ENCODE assay signal across 8 cellular contexts in genomic region chr9:129835860-129836223, GRCh38. TPM values are rescaled to one million over a fixed set of nuclear protein-coding genes. Genes with fewer than 3 reads are reported as not detected.
DNase-seq lines count a peak whose midpoint lies in the region; ATAC-seq and TF ChIP-seq lines count a peak whose summit lies in the region.

No MANE protein-coding gene starts in this region.

- peaks cover 14 to 30% of the 10 kb centered on the region in 2 donors for H3K4me1 ChIP-seq in duodenal mucosa (ENCODE audit: control insufficient read depth in 1 of 2, insufficient read depth in 2 of 2, low read length in 2 of 2)

- H3K27ac ChIP-seq in duodenal mucosa (ENCODE audit: low read depth, low read length), result peak overlapping the region; percentile 27

- no peaks in the 10 kb centered on the region for H3K27me3 ChIP-seq in duodenal mucosa (ENCODE audit: control insufficient read depth in 1 of 2, insufficient read depth in 2 of 2, low read length in 2 of 2)

- peaks cover 4 to 18% of the 10 kb centered on the region in 2 donors for H3K36me3 ChIP-seq in duodenal mucosa (ENCODE audit: control insufficient read depth in 1 of 2, insufficient read depth in 2 of 2, low read length in 2 of 2)

- H3K4me3 Mint-ChIP-seq in natural killer cell treated with Interleukin-12 subunit alpha and Interleukin-12 subunit beta and Interleukin-15 and Interleukin-18, amount 100 ng/mL, for 72 hours, result peak overlapping the region; percentile 95

- H3K9ac ChIP-seq in duodenal mucosa (ENCODE audit: low read depth in 1 of 2, low read length in 2 of 2), result peak overlapping the region; percentile 74 to 90

- H3K4me3 ChIP-seq in GM12875 (ENCODE audit: low read depth, low read length) (peak overlapping the region; percentile 97), duodenal mucosa (ENCODE audit: low read depth in 1 of 2, low read length in 2 of 2) (peak overlapping the region; percentile 71 to 100)

- ATAC-seq in natural killer cell treated with Interleukin-12 subunit alpha and Interleukin-12 subunit beta and Interleukin-15 and Interleukin-18, amount 100 ng/mL, for 72 hours, result no peak
- ATAC-seq in GM18519 (IDR thresholded peaks at IDR 0.05; ENCODE audit: low FRiP score, unreplicated experiment), result no peak
- ATAC-seq in HG02571 (IDR thresholded peaks at IDR 0.05; ENCODE audit: unreplicated experiment), result no peak

- peaks cover 9% of the 10 kb centered on the region for H3K36me3 Mint-ChIP-seq in natural killer cell treated with Interleukin-12 subunit alpha and Interleukin-12 subunit beta and Interleukin-15 and Interleukin-18, amount 100 ng/mL, for 72 hours

- no peaks in the 10 kb centered on the region for H3K27me3 Mint-ChIP-seq in natural killer cell treated with Interleukin-12 subunit alpha and Interleukin-12 subunit beta and Interleukin-15 and Interleukin-18, amount 100 ng/mL, for 72 hours

- TF ChIP-seq CTCF in GM12875 (IDR thresholded peaks at IDR 0.05; ENCODE audit: borderline replicate concordance, insufficient read depth, low read depth, low read length), result no peak

- H3K4me1 Mint-ChIP-seq in natural killer cell treated with Interleukin-12 subunit alpha and Interleukin-12 subunit beta and Interleukin-15 and Interleukin-18, amount 100 ng/mL, for 72 hours (ENCODE audit: low read depth in 2 of 2), result peaks cover 44 to 48% of the 10 kb centered on the region in 2 donors

- DNase-seq in NAMALWA (ENCODE audit: low spot score), result peak; percentile 42
- DNase-seq in natural killer cell treated with Interleukin-12 subunit alpha and Interleukin-12 subunit beta and Interleukin-15 and Interleukin-18, amount 100 ng/mL, for 72 hours (ENCODE audit: low spot score), result no peak
- no peak for DNase-seq in AG20443 (ENCODE audit: low spot score)
- DNase-seq in NCI-H2081 (lab: John Stamatoyannopoulos, UW), result no peak

- H3K9me3 Mint-ChIP-seq in natural killer cell treated with Interleukin-12 subunit alpha and Interleukin-12 subunit beta and Interleukin-15 and Interleukin-18, amount 100 ng/mL, for 72 hours, result no peaks in the 10 kb centered on the region

- H3K27ac Mint-ChIP-seq in natural killer cell treated with Interleukin-12 subunit alpha and Interleukin-12 subunit beta and Interleukin-15 and Interleukin-18, amount 100 ng/mL, for 72 hours, result peak overlapping the region; percentile 91 to 94

- no peaks in the 10 kb centered on the region for H3K9me3 ChIP-seq in duodenal mucosa (ENCODE audit: control insufficient read depth in 1 of 2, low read length in 2 of 2)

RNA-seq across cellular contexts. Expression of gene USP20, which starts 0.6 kb away (rescaled TPM):
- total RNA-seq in natural killer cell treated with Interleukin-12 subunit alpha and Interleukin-12 subunit beta and Interleukin-15 and Interleukin-18, amount 100 ng/mL, for 72 hours, result 10 to 100 TPM; 34.7 to 44.3 TPM

RNA-seq across cellular contexts. Expression of gene C9orf78, which starts 0.8 kb away (rescaled TPM):
- 10 to 100 TPM; 39.8 to 65.3 TPM for total RNA-seq in natural killer cell treated with Interleukin-12 subunit alpha and Interleukin-12 subunit beta and Interleukin-15 and Interleukin-18, amount 100 ng/mL, for 72 hours

RNA-seq across cellular contexts. Expression of gene TOR1A, which starts 11.9 kb away (rescaled TPM):
- 10 to 100 TPM; 53.5 to 54.7 TPM for total RNA-seq in natural killer cell treated with Interleukin-12 subunit alpha and Interleukin-12 subunit beta and Interleukin-15 and Interleukin-18, amount 100 ng/mL, for 72 hours

RNA-seq across cellular contexts. Expression of gene TOR1B, which starts 32.9 kb away (rescaled TPM):
- 10 to 100 TPM; 23.0 to 24.5 TPM for total RNA-seq in natural killer cell treated with Interleukin-12 subunit alpha and Interleukin-12 subunit beta and Interleukin-15 and Interleukin-18, amount 100 ng/mL, for 72 hours
